1 cellular context compared by ENCODE assay signal in genomic region chr16:77971306-77972131, GRCh38.
TF ChIP-seq lines count a peak whose summit lies in the region.

No MANE protein-coding gene starts in this region.

TF ChIP-seq in H1, 55 proteins besides CTCF, POLR2A, EP300 and RAD21:
- TF ChIP-seq TBP (IDR thresholded peaks at IDR 0.05; ENCODE audit: low read depth, low read length): no peak
- TF ChIP-seq MAX (IDR thresholded peaks at IDR 0.05): peak; percentile 62
- no peak for TF ChIP-seq CREB1 (IDR thresholded peaks at IDR 0.05)
- no peak for TF ChIP-seq KDM5A (IDR thresholded peaks at IDR 0.05; ENCODE audit: low read length)
- TF ChIP-seq ASH2L (IDR thresholded peaks at IDR 0.05; ENCODE audit: low read length): no peak
- 0 out of 2 replicates have a peak, but pooled peaks have one; percentile 14 for TF ChIP-seq CHD2 (IDR thresholded peaks at IDR 0.05; ENCODE audit: low read length)
- no peak for TF ChIP-seq EZH2 (IDR thresholded peaks at IDR 0.05; ENCODE audit: low read depth, low read length, severe bottlenecking)
- TF ChIP-seq YY1 (IDR thresholded peaks at IDR 0.05; ENCODE audit: low read depth, low read length): no peak
- TF ChIP-seq E2F6 (IDR thresholded peaks at IDR 0.05): peak; percentile 63; the same call in 1 of the 2 replicates
- no peak for TF ChIP-seq NRF1 (IDR thresholded peaks at IDR 0.05; ENCODE audit: low read depth, low read length)
- TF ChIP-seq ZNF274 (IDR thresholded peaks at IDR 0.05; ENCODE audit: borderline replicate concordance, extremely low read depth, low read length): no peak
- TF ChIP-seq HDAC2 (IDR thresholded peaks at IDR 0.05; ENCODE audit: borderline replicate concordance in 1 of 2, low read depth in 2 of 2, low read length in 2 of 2): no peak
- peak; percentile 29 for TF ChIP-seq CHD7 (IDR thresholded peaks at IDR 0.05; ENCODE audit: insufficient replicate concordance, low read length)
- no peak for TF ChIP-seq RNF2 (IDR thresholded peaks at IDR 0.05; ENCODE audit: borderline replicate concordance, low read depth, low read length, missing control alignments, poor library complexity, severe bottlenecking)
- TF ChIP-seq CHD1 (IDR thresholded peaks at IDR 0.05; ENCODE audit: low read depth, low read length): no peak
- no peak for TF ChIP-seq BCL11A (IDR thresholded peaks at IDR 0.05; ENCODE audit: low read depth in 2 of 2, low read length in 2 of 2)
- TF ChIP-seq SAP30 (IDR thresholded peaks at IDR 0.05; ENCODE audit: insufficient read depth, insufficient replicate concordance, low read length): no peak
- no peak for TF ChIP-seq SRF (IDR thresholded peaks at IDR 0.05; ENCODE audit: low read depth, low read length)
- no peak for TF ChIP-seq CBX5 (IDR thresholded peaks at IDR 0.05; ENCODE audit: low read depth, low read length)
- TF ChIP-seq CEBPB (IDR thresholded peaks at IDR 0.05; ENCODE audit: low read depth, low read length): no peak
TF ChIP-seq in H1: peak in this region for 4.
